Comparison of ENCODE assay signal across 1 cellular context in genomic region chr5:83364322-83365299, GRCh38.
TF ChIP-seq lines count a peak whose summit lies in the region.

No MANE protein-coding gene starts in this region.

TF ChIP-seq in GM12878, 131 proteins besides CTCF, POLR2A, EP300 and RAD21 (continued from another document):
- TF ChIP-seq ATF2 (IDR thresholded peaks at IDR 0.05; ENCODE audit: low read length) = peak; percentile 53
- TF ChIP-seq YY1 (IDR thresholded peaks at IDR 0.05; ENCODE audit: low read depth, low read length) = 0 out of 2 replicates have a peak, but pooled peaks have one; percentile 12
- peak; percentile 46; the same call in 1 of the 2 replicates for TF ChIP-seq RELB (IDR thresholded peaks at IDR 0.05; ENCODE audit: low read depth)
- TF ChIP-seq BCL3 (IDR thresholded peaks at IDR 0.05; ENCODE audit: borderline replicate concordance, insufficient read depth, low read depth, low read length, poor library complexity, severe bottlenecking) = peak; percentile 20
